ENCODE assay signal across 8 cellular contexts in genomic region chr20:48620486-48621255, GRCh38.
DNase-seq lines count a peak whose midpoint lies in the region; ATAC-seq lines count a peak whose summit lies in the region.

No MANE protein-coding gene starts in this region.

- H3K27ac ChIP-seq in effector memory CD4-positive, alpha-beta T cell (ENCODE audit: insufficient read depth, low read length, poor library complexity, severe bottlenecking): no peak overlapping the region

- DNase-seq in EH (ENCODE audit: low read depth): peak; percentile 78
- peak; percentile 41 for DNase-seq in HS-27A (ENCODE audit: low read depth)
- DNase-seq in NCI-H82 treated with DMSO at 0.1 percent for 48 hours (lab: John Stamatoyannopoulos, UW; ENCODE audit: unreplicated experiment): peak; percentile 61
- DNase-seq in activated CD8-positive, alpha-beta memory T cell treated with anti-CD3 and anti-CD28 coated beads for 1 hour (ENCODE audit: extremely low read depth in 1 of 2, low read depth in 1 of 2): peak; percentile 27 to 55
- peak; percentile 41 to 57 (median 43) for DNase-seq in effector memory CD4-positive, alpha-beta T cell
- DNase-seq in lung microvascular endothelial cell (ENCODE audit: low read depth in 2 of 2): peak; percentile 87
- DNase-seq in stimulated activated CD4-positive, alpha-beta T cell treated with anti-CD3 and anti-CD28 coated beads, TNF-alpha, amount 100 ng/mL, for 24 hours (ENCODE audit: low read depth in 3 of 3): peak; percentile 49 to 73 (median 55)

- peaks cover 18% of the 10 kb centered on the region for H3K36me3 ChIP-seq in effector memory CD4-positive, alpha-beta T cell (ENCODE audit: control insufficient read depth, insufficient read depth, low read length)

- ATAC-seq in GM18498 (IDR thresholded peaks at IDR 0.05; ENCODE audit: unreplicated experiment): no peak

- no peaks in the 10 kb centered on the region for H3K27me3 ChIP-seq in effector memory CD4-positive, alpha-beta T cell (replicated peaks; ENCODE audit: control insufficient read depth, insufficient read depth, low read length, poor library complexity, severe bottlenecking)

- no peaks in the 10 kb centered on the region for H3K9me3 ChIP-seq in effector memory CD4-positive, alpha-beta T cell (ENCODE audit: control insufficient read depth, low read length)

- H3K4me1 ChIP-seq in effector memory CD4-positive, alpha-beta T cell (ENCODE audit: control insufficient read depth, insufficient read depth, low read length, poor library complexity, severe bottlenecking): peaks cover 9% of the 10 kb centered on the region

- H3K4me3 ChIP-seq in effector memory CD4-positive, alpha-beta T cell (ENCODE audit: insufficient read depth, low read depth, low read length, poor library complexity, severe bottlenecking): peak overlapping the region; percentile 35
